Comparison of ENCODE assay signal across 9 cellular contexts in genomic region chr10:88901610-88902327, GRCh38. TPM values are rescaled to one million over a fixed set of nuclear protein-coding genes. Genes with fewer than 3 reads are reported as not detected.
DNase-seq lines count a peak whose midpoint lies in the region; ATAC-seq and TF ChIP-seq lines count a peak whose summit lies in the region.
"Had no signal": no experiment of that assay in that cellular context is flagged by ENCODE, and none has a peak within 500 bp of the region (broad histone marks: within the 10 kb centered on the region; RNA-seq: fewer than 3 reads in every experiment).

No MANE protein-coding gene starts in this region.

- H3K9ac ChIP-seq in OCI-LY3 (ENCODE audit: low read length) = peak overlapping the region; percentile 71

- peaks cover 63% of the 10 kb centered on the region for H3K4me1 ChIP-seq in OCI-LY3 (ENCODE audit: low read length)
- H3K4me1 ChIP-seq in lower lobe of right lung = peaks cover 10% of the 10 kb centered on the region

- ATAC-seq in GM18873 (IDR thresholded peaks at IDR 0.05; ENCODE audit: low FRiP score, unreplicated experiment) (peak; percentile 85), HG02763 (IDR thresholded peaks at IDR 0.05; ENCODE audit: unreplicated experiment) (peak; percentile 75), lower lobe of right lung (peak; percentile 21 to 51)

- H3K4me3 ChIP-seq in OCI-LY3 (ENCODE audit: low read length) = peak overlapping the region; percentile 24
- H3K4me3 ChIP-seq in lower lobe of right lung = no peak overlapping the region

- peak overlapping the region; percentile 68 for H3K4me2 ChIP-seq in OCI-LY3 (ENCODE audit: low read length)

- H3K9me3 ChIP-seq in OCI-LY3 (ENCODE audit: insufficient read depth, low read length) = no peaks in the 10 kb centered on the region
- no peaks in the 10 kb centered on the region for H3K9me3 ChIP-seq in lower lobe of right lung

- peaks cover 20% of the 10 kb centered on the region for H3K79me2 ChIP-seq in OCI-LY3 (ENCODE audit: low read length)

- DNase-seq in lower lobe of right lung = no peak
- no peak for DNase-seq in DMS153 (lab: John Stamatoyannopoulos, UW)
- no peak for DNase-seq in cortex of kidney (lab: John Stamatoyannopoulos, UW)
- no peak for DNase-seq in D341Med (ENCODE audit: low spot score)
- no peak for DNase-seq in DMS53 (lab: John Stamatoyannopoulos, UW)

- no peak overlapping the region for H2AFZ ChIP-seq in OCI-LY3 (ENCODE audit: low read depth, low read length)

- TF ChIP-seq CTCF in OCI-LY3 (IDR thresholded peaks at IDR 0.05; ENCODE audit: low read depth, low read length) (no peak), lower lobe of right lung (IDR thresholded peaks at IDR 0.05) (no peak)

- intact Hi-C loops in lower lobe of right lung (cut with DNase I) = no loop called here

- peaks cover 24% of the 10 kb centered on the region for H3K36me3 ChIP-seq in OCI-LY3 (replicated peaks; ENCODE audit: low read depth, low read length)
- peaks cover 20% of the 10 kb centered on the region for H3K36me3 ChIP-seq in lower lobe of right lung

- H3K27me3 ChIP-seq in OCI-LY3 (ENCODE audit: low read depth, low read length) (no peaks in the 10 kb centered on the region), lower lobe of right lung (ENCODE audit: low read depth) (no peaks in the 10 kb centered on the region)

- peak overlapping the region; percentile 97 for H3K27ac ChIP-seq in OCI-LY3 (ENCODE audit: low read length)
- H3K27ac ChIP-seq in lower lobe of right lung = no peak overlapping the region

- H4K20me1 ChIP-seq in OCI-LY3 (ENCODE audit: insufficient read depth, low read length) = no peaks in the 10 kb centered on the region

RNA-seq across cellular contexts. Expression of gene STAMBPL1, which starts 21.7 kb away (rescaled TPM):
- total RNA-seq in lower lobe of right lung = 7.1 TPM

RNA-seq across cellular contexts. Expression of gene ANKRD22, which starts 50.1 kb away (rescaled TPM):
- 0.71 TPM for total RNA-seq in lower lobe of right lung
- total RNA-seq: glomerular endothelial cell had no signal

RNA-seq across cellular contexts. Expression of gene ACTA2, which starts 50.8 kb away (rescaled TPM):
- 204 TPM for total RNA-seq in lower lobe of right lung
